Comparison of ENCODE assay signal across 1 cellular context in the genomic region with DNA sequence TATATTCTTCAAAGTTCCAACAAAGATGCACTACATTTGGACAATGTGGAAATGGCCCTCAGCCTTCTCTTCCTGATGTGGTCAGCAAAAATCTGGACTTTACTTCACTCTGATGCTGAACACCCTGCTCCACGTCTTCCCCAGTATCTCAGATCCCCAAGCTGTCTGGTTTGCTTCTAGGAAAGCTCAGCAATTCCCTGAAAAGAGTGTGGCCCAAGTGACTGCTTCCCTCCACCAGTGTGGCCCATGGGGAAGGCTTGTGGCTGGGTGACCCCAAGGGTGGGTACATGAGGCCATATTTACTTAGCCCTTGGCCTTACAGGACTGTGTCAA. TPM values are rescaled to one million over a fixed set of nuclear protein-coding genes. Genes with fewer than 3 reads are reported as not detected.
"Had no signal": no experiment of that assay in that cellular context is flagged by ENCODE, and none has a peak within 500 bp of the region (broad histone marks: within the 10 kb centered on the region; RNA-seq: fewer than 3 reads in every experiment).

No MANE protein-coding gene starts in this region.

RNA-seq across cellular contexts. Expression of a gene that starts 36.2 kb away (rescaled TPM):
- total RNA-seq: dermis blood vessel endothelial cell had no signal
